ENCODE assay signal across 1 cellular context in genomic region chr9:33850677-33851076, GRCh38.
TF ChIP-seq lines count a peak whose summit lies in the region.

No MANE protein-coding gene starts in this region.

TF ChIP-seq in HepG2, 621 proteins besides CTCF, POLR2A, EP300 and RAD21:
- TF ChIP-seq PHF20 (CRISPR knock-in tag; IDR thresholded peaks at IDR 0.05) (no peak), BCL6 (CRISPR knock-in tag; IDR thresholded peaks at IDR 0.05) (no peak), KAT2B (IDR thresholded peaks at IDR 0.05; ENCODE audit: borderline replicate concordance, low read depth, low read length) (no peak), FOXK2 (IDR thresholded peaks at IDR 0.05) (no peak), ZNF580 (CRISPR knock-in tag; IDR thresholded peaks at IDR 0.05; ENCODE audit: borderline replicate concordance, low read depth) (no peak), TARDBP (CRISPR knock-in tag; IDR thresholded peaks at IDR 0.05) (no peak), ATF4 (CRISPR knock-in tag; IDR thresholded peaks at IDR 0.05) (no peak), PCBP2 (optimal IDR thresholded peaks at IDR 0.05; ENCODE audit: low read depth, low read length, poor library complexity, severe bottlenecking) (no peak), HBP1 (CRISPR knock-in tag; IDR thresholded peaks at IDR 0.05; ENCODE audit: low read depth) (no peak), ZMAT3 (CRISPR knock-in tag; conservative IDR thresholded peaks at IDR 0.05) (no peak), REST (IDR thresholded peaks at IDR 0.05; ENCODE audit: borderline replicate concordance in 1 of 2, low read depth in 1 of 2, low read length in 2 of 2) (no peak), REPIN1 (CRISPR knock-in tag; IDR thresholded peaks at IDR 0.05; ENCODE audit: borderline replicate concordance, low read depth) (no peak), ZNF383 (CRISPR knock-in tag; IDR thresholded peaks at IDR 0.05; ENCODE audit: borderline replicate concordance) (no peak)
